13 cellular contexts compared by ENCODE assay signal in the genomic region with DNA sequence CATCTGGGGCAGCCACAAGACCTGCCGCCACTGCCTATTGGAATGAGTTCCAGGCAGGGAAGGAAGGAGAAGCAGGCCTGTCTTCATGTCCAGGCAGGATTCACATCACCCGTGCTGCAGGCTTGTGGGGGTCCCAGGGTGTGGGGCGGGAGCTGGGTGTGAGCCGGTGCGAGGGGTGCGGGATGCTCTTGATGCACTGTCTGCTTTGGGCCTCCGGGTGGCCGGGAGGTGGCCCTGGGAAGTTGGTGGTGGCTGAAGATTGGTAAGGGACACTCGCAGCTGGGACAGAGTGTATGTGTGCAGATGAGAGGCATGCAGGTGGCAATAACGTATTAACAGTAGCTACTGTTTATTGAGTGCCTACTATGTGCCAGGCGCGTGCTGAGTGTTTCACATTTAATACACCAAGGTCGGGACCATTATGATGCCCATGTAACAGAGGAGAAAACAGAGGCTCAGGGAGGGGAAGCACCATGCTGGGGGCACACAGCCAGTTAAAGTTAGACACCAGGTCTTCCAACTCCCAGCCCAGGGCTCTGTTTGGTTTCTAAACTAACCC. TPM values are rescaled to one million over a fixed set of nuclear protein-coding genes. Genes with fewer than 3 reads are reported as not detected.
A peak's percentile ranks its signal among the peaks of the same experiment; 100 is the strongest.
DNase-seq lines count a peak whose midpoint lies in the region; ATAC-seq, FAIRE-seq and TF ChIP-seq lines count a peak whose summit lies in the region.
"Had no signal": no experiment of that assay in that cellular context is flagged by ENCODE, and none has a peak within 500 bp of the region (broad histone marks: within the 10 kb centered on the region; RNA-seq: fewer than 3 reads in every experiment).

No MANE protein-coding gene starts in this region.

- peaks cover 4% of the 10 kb centered on the region; the same call in 1 of the 2 replicates for H3K23me2 ChIP-seq in H1 (ENCODE audit: low read depth, low read length)

- H3K23ac ChIP-seq in H1 (ENCODE audit: insufficient read length) (no peak overlapping the region), neuronal stem cell (ENCODE audit: low read depth, low read length, poor library complexity) (peak overlapping the region; percentile 3)

- H3K18ac ChIP-seq in H1 (ENCODE audit: extremely low read depth, low read length), result no peak overlapping the region
- peak overlapping the region; percentile 24 for H3K18ac ChIP-seq in neuronal stem cell (ENCODE audit: low read length)

- H3K79me1 ChIP-seq in H1 (ENCODE audit: low read depth, low read length) (peaks cover 24% of the 10 kb centered on the region), neuronal stem cell (ENCODE audit: low read depth, low read length) (peaks cover 40% of the 10 kb centered on the region)

- H3K27ac ChIP-seq in DOHH2 (ENCODE audit: low read depth, low read length), result no peak overlapping the region
- no peak overlapping the region for H3K27ac ChIP-seq in Panc1 (ENCODE audit: low read length)
- no peak overlapping the region for H3K27ac ChIP-seq in H1 (ENCODE audit: low read depth, low read length)
- no peak overlapping the region for H3K27ac ChIP-seq in neuronal stem cell (replicated peaks; ENCODE audit: low read length)

- H3F3A ChIP-seq in DOHH2 (ENCODE audit: control insufficient read depth, insufficient read depth), result no peaks in the 10 kb centered on the region

- no peak overlapping the region for H3K4me2 ChIP-seq in DOHH2 (ENCODE audit: low read length)
- H3K4me2 ChIP-seq in H1 (ENCODE audit: insufficient read depth in 1 of 2, low read depth in 2 of 2, low read length in 2 of 2), result no peak overlapping the region
- no peak overlapping the region for H3K4me2 ChIP-seq in neuronal stem cell (ENCODE audit: insufficient read depth, low read length, poor library complexity, severe bottlenecking)

- POLR2A ChIA-PET in Panc1 (lab: Charles Lee) (no interaction called here), H1 (lab: Charles Lee; ENCODE audit: partially characterized antibody) (interaction anchor here (0.9 to 1.4 kb wide), 3 partner anchors 20 to 28 kb away, joined by 3 to 6 read pairs (median 3); no protein-coding TSS in a partner anchor)

- no peaks in the 10 kb centered on the region for H3K27me3 ChIP-seq in DOHH2 (ENCODE audit: control insufficient read depth, low read length)
- no peaks in the 10 kb centered on the region for H3K27me3 ChIP-seq in Panc1 (ENCODE audit: control insufficient read depth, insufficient read depth, low read length)
- H3K27me3 ChIP-seq in H1 (replicated peaks in 1 of 4; ENCODE audit: control insufficient read depth in 3 of 4, extremely low read depth in 1 of 4, insufficient read depth in 3 of 4, low read length in 3 of 4), result no peaks in the 10 kb centered on the region
- H3K27me3 ChIP-seq in neuronal stem cell (ENCODE audit: control insufficient read depth in 3 of 3, insufficient read depth in 3 of 3, low read depth in 1 of 3, low read length in 3 of 3), result no peaks in the 10 kb centered on the region

- in situ Hi-C loops in Panc1 (cut with HindIII; ENCODE audit: low pct_unique_long_range_greater_than_20kb, low sequenced_read_pairs), result no loop called here

- H3K4me3 ChIP-seq in DOHH2 (ENCODE audit: low read length) (no peak overlapping the region), Panc1 (ENCODE audit: low read depth in 2 of 2, low read length in 2 of 2) (no peak overlapping the region), H1 (ENCODE audit: extremely low read depth in 1 of 4, insufficient read depth in 2 of 4, low read depth in 3 of 4, low read length in 4 of 4) (no peak overlapping the region), neuronal stem cell (ENCODE audit: low read length in 2 of 2) (no peak overlapping the region)

- H2BK20ac ChIP-seq in H1 (ENCODE audit: low read length), result no peak overlapping the region

- BruUV-seq in Panc1 (replicated peaks; lab: Mats Ljungman, UMichigan), result no TSS peak

- H3K4ac ChIP-seq in H1 (replicated peaks; ENCODE audit: insufficient read length, low read depth, low read length) (peak overlapping the region; percentile 29), neuronal stem cell (ENCODE audit: low read length) (no peak overlapping the region)

- WGBS in H1 (ENCODE audit: extremely low coverage in 1 of 2, insufficient coverage in 1 of 2, insufficient read length in 1 of 2, insufficient replicate concordance in 2 of 2, low coverage in 1 of 2, low lambda C conversion rate in 2 of 2, missing lambda C conversion rate in 1 of 2), 2 experiments, result 84% methylated on average over 9 of the region's 13 CpGs; no CpG with 5 or more reads in 1 of the 2 experiments
- no CpG with 5 or more reads among the region's 13 CpGs for WGBS in neuronal stem cell (ENCODE audit: extremely low coverage in 2 of 2, insufficient read length in 2 of 2, insufficient replicate concordance in 1 of 2), 2 donors

- no peaks in the 10 kb centered on the region for H3K79me2 ChIP-seq in DOHH2 (ENCODE audit: control insufficient read depth, low read length)
- peaks cover 0 to 23% of the 10 kb centered on the region in 2 experiments; a peak in 2 of 4 replicates for H3K79me2 ChIP-seq in H1 (ENCODE audit: control insufficient read depth in 1 of 2, insufficient read depth in 2 of 2, low read length in 2 of 2)

- CTCF ChIA-PET in Panc1 (lab: Charles Lee), result no interaction called here
- CTCF ChIA-PET in H1 (lab: Charles Lee; ENCODE audit: partially characterized antibody), result interaction anchor here (0.6 to 2.2 kb wide), 17 partner anchors 7 to 303 kb away, joined by 3 to 11 read pairs (median 4); no protein-coding TSS in a partner anchor

- H2AFZ ChIP-seq in H1 (ENCODE audit: low read length) (no peak overlapping the region), neuronal stem cell (ENCODE audit: low read length) (no peak overlapping the region)

- H3K36me3 ChIP-seq in DOHH2 (ENCODE audit: control insufficient read depth, low read length) (no peaks in the 10 kb centered on the region), Panc1 (ENCODE audit: control insufficient read depth, insufficient read depth, low read length) (no peaks in the 10 kb centered on the region), H1 (ENCODE audit: control insufficient read depth in 2 of 4, insufficient read depth in 4 of 4, low read length in 3 of 4) (no peaks in the 10 kb centered on the region), neuronal stem cell (replicated peaks in 1 of 2; ENCODE audit: control insufficient read depth in 2 of 2, insufficient read depth in 2 of 2, low read length in 2 of 2) (peaks cover 0 to 4% of the 10 kb centered on the region in 2 donors)

- no peak for TF ChIP-seq POLR2A in H1 (IDR thresholded peaks at IDR 0.05; ENCODE audit: control extremely low read depth in 1 of 2, low read depth in 2 of 2, low read length in 2 of 2)

- H2BK15ac ChIP-seq in H1 (ENCODE audit: low read length) (no peak overlapping the region), neuronal stem cell (ENCODE audit: low read length) (peak overlapping the region; percentile 69)

- H4K20me1 ChIP-seq in DOHH2 (ENCODE audit: control insufficient read depth, insufficient read depth, low read depth, low read length) (no peaks in the 10 kb centered on the region), H1 (replicated peaks in 1 of 2; ENCODE audit: control insufficient read depth in 1 of 2, insufficient read depth in 2 of 2, low read length in 2 of 2) (peaks cover 2 to 15% of the 10 kb centered on the region in 2 experiments)

- no peak overlapping the region for H4K5ac ChIP-seq in H1 (ENCODE audit: insufficient read length, low read depth, low read length)

- TF ChIP-seq CTCF in DOHH2 (IDR thresholded peaks at IDR 0.05; ENCODE audit: low read depth, low read length, poor library complexity, severe bottlenecking) (peak; percentile 16), Panc1 (IDR thresholded peaks at IDR 0.05) (no peak), H1 (IDR thresholded peaks at IDR 0.05; ENCODE audit: control extremely low read depth in 1 of 3, insufficient read depth in 1 of 3, low read depth in 1 of 3, low read length in 3 of 3) (no peak)

- peaks cover 15% of the 10 kb centered on the region for H3K4me1 ChIP-seq in DOHH2 (ENCODE audit: control insufficient read depth, low read length)
- no peaks in the 10 kb centered on the region for H3K4me1 ChIP-seq in Panc1 (ENCODE audit: control insufficient read depth, insufficient read depth, low read length)
- peaks cover 0 to 34% (median 17%) of the 10 kb centered on the region in 4 experiments; a peak in 6 of 7 replicates for H3K4me1 ChIP-seq in H1 (replicated peaks in 1 of 4; ENCODE audit: control insufficient read depth in 3 of 4, insufficient read depth in 4 of 4, low read length in 3 of 4)
- peaks cover 37 to 49% of the 10 kb centered on the region in 2 donors for H3K4me1 ChIP-seq in neuronal stem cell (ENCODE audit: control insufficient read depth in 2 of 2, insufficient read depth in 1 of 2, low read depth in 1 of 2, low read length in 2 of 2)

- no peak overlapping the region for H3K56ac ChIP-seq in H1 (replicated peaks; ENCODE audit: insufficient read length, low read depth, low read length)

- H3K14ac ChIP-seq in H1 (ENCODE audit: insufficient read length) (no peak overlapping the region), neuronal stem cell (ENCODE audit: low read length) (no peak overlapping the region)

- H2BK12ac ChIP-seq in H1 (ENCODE audit: low read depth, low read length) (no peak overlapping the region), neuronal stem cell (ENCODE audit: low read length) (peak overlapping the region; percentile 8)

- H2AK5ac ChIP-seq in H1 (ENCODE audit: low read depth, low read length), result no peak overlapping the region
- peak overlapping the region; percentile 76 for H2AK5ac ChIP-seq in neuronal stem cell (ENCODE audit: low read depth, low read length)

- FAIRE-seq in H1 (lab: Jason Lieb, UNC), result no peak

- intact Hi-C loops in Panc1 (cut with micrococcal nuclease; ENCODE audit: unreplicated experiment) (no loop called here), left colon (cut with DNase I, micrococcal nuclease) (no loop called here)

- no peak for DNase-seq in Panc1 (ENCODE audit: low read depth, low spot score)
- DNase-seq in H1 (ENCODE audit: low read depth in 1 of 2, low spot score in 2 of 2), result no peak
- DNase-seq in neuronal stem cell (ENCODE audit: low spot score), result no peak
- no peak for DNase-seq in stimulated activated CD4-positive, alpha-beta T cell treated with anti-CD3 and anti-CD28 coated beads, Interleukin-4, amount 100 ng/mL, for 4 hours
- DNase-seq in left colon, result no peak
- no peak for DNase-seq in DMS79 (lab: John Stamatoyannopoulos, UW)
- DNase-seq: activated naive CD4-positive, alpha-beta T cell treated with Interleukin-2 at 50 U/mL for 16 hours; CD4-positive, alpha-beta T cell; immature natural killer cell had no signal

- H4K8ac ChIP-seq in H1 (ENCODE audit: extremely low read depth, insufficient read depth, low read length) (no peak overlapping the region), neuronal stem cell (ENCODE audit: low read depth, low read length) (peak overlapping the region; percentile 56)

- no peaks in the 10 kb centered on the region for H3K9me3 ChIP-seq in DOHH2 (ENCODE audit: control insufficient read depth, insufficient read depth, low read length)
- H3K9me3 ChIP-seq in Panc1 (ENCODE audit: control insufficient read depth, insufficient read depth, low read depth, low read length), result no peaks in the 10 kb centered on the region
- no peaks in the 10 kb centered on the region for H3K9me3 ChIP-seq in H1 (ENCODE audit: insufficient read depth in 2 of 2, low read depth in 1 of 2, low read length in 1 of 2)
- no peaks in the 10 kb centered on the region for H3K9me3 ChIP-seq in neuronal stem cell (replicated peaks in 1 of 2; ENCODE audit: control insufficient read depth in 2 of 2, insufficient read depth in 1 of 2, low read depth in 1 of 2, low read length in 2 of 2)

- TF ChIP-seq RAD21 in H1 (IDR thresholded peaks at IDR 0.05 in 1 of 2, conservative IDR thresholded peaks at IDR 0.05 in 1 of 2; ENCODE audit: low read depth in 2 of 2, low read length in 2 of 2), result no peak

- H2BK120ac ChIP-seq in H1 (replicated peaks; ENCODE audit: low read depth, low read length) (no peak overlapping the region), neuronal stem cell (ENCODE audit: low read depth, low read length) (peak overlapping the region; percentile 56)

- H2BK5ac ChIP-seq in H1 (ENCODE audit: low read depth, low read length) (no peak overlapping the region), neuronal stem cell (ENCODE audit: low read length) (peak overlapping the region; percentile 90)

- H3K9me2 ChIP-seq in DOHH2 (replicated peaks; ENCODE audit: control insufficient read depth, low read length), result no peaks in the 10 kb centered on the region

- H4K91ac ChIP-seq in H1 (replicated peaks; ENCODE audit: insufficient read length, low read length) (no peak overlapping the region), neuronal stem cell (ENCODE audit: low read depth, low read length, poor library complexity) (no peak overlapping the region)

- ATAC-seq in Panc1, result 0 out of 2 replicates have a peak, but pooled peaks have one; percentile 16
- no peak for ATAC-seq in left colon
- ATAC-seq in HG02938 (IDR thresholded peaks at IDR 0.05; ENCODE audit: unreplicated experiment), result no peak
- ATAC-seq: sciatic nerve had no signal

- H3K9ac ChIP-seq in H1 (replicated peaks in 1 of 4; ENCODE audit: extremely low read depth in 1 of 4, low read depth in 3 of 4, low read length in 3 of 4), result no peak overlapping the region
- H3K9ac ChIP-seq in neuronal stem cell (ENCODE audit: low read depth, low read length, poor library complexity), result peak overlapping the region; percentile 24

- TF ChIP-seq EP300 in H1 (IDR thresholded peaks at IDR 0.05; ENCODE audit: borderline replicate concordance in 1 of 2, low read depth in 2 of 2, low read length in 2 of 2), result no peak

RNA-seq across cellular contexts. Expression of a gene that starts 3.3 kb away (rescaled TPM):
- total RNA-seq in Panc1 (2021; ENCODE audit: unreplicated experiment), result 13.6 TPM
- polyA plus RNA-seq in Panc1 (2012; ENCODE audit: insufficient read length), result 27.4 TPM
- total RNA-seq in H1 (2021; fragmentation: NEBNext Ultra II Directional; extraction: Animal tissue kit (Norgen Biotek cat#: 25700)), result 39.5 and 42.3 TPM in 2 replicates
- 12.1 and 24.9 TPM in 2 replicates for polyA plus RNA-seq in H1 (2011; rRNA removed)
- 35.6 TPM for polyA plus RNA-seq in H1 (2011; cell fraction: cytosol; rRNA removed)
- 147 TPM for polyA plus RNA-seq in H1 (2011; cell fraction: nucleus; rRNA removed)
- polyA plus RNA-seq in H1 (2012, experiment 1 of 2), result 32.4 to 53.1 TPM (median 44.9 TPM) in 4 replicates
- polyA plus RNA-seq in H1 (2012, experiment 2 of 2), result 16.9 TPM
- 20.0 TPM for polyA plus RNA-seq in H1 (2013, experiment 1 of 2)
- polyA plus RNA-seq in H1 (2013, experiment 2 of 2), result 18.9 TPM
- 13.7 and 18.3 TPM in 2 replicates for polyA minus RNA-seq in H1 (2011; rRNA and poly(A)+ RNA removed)
- 29.4 TPM for polyA minus RNA-seq in H1 (2011; cell fraction: cytosol; rRNA and poly(A)+ RNA removed)
- polyA minus RNA-seq in H1 (2011; cell fraction: nucleus; rRNA and poly(A)+ RNA removed), result 44.5 TPM
- 26.8 TPM for polyA plus RNA-seq in neuronal stem cell (2013, experiment 1 of 2)
- polyA plus RNA-seq in neuronal stem cell (2013, experiment 2 of 2), result 24.4 TPM
- 10 to 100 TPM; 11.3 to 11.4 TPM for total RNA-seq in left colon

RNA-seq across cellular contexts. Expression of a gene that starts 29.2 kb away (rescaled TPM):
- total RNA-seq in Panc1 (2021; ENCODE audit: unreplicated experiment), result 1,290 TPM
- 2.5 TPM for polyA plus RNA-seq in Panc1 (2012; ENCODE audit: insufficient read length)
- 1,303 and 1,497 TPM in 2 replicates for total RNA-seq in H1 (2021; fragmentation: NEBNext Ultra II Directional; extraction: Animal tissue kit (Norgen Biotek cat#: 25700))
- under 0.01 and 145 TPM in 2 replicates for polyA plus RNA-seq in H1 (2011; rRNA removed)
- under 0.01 TPM for polyA plus RNA-seq in H1 (2011; cell fraction: cytosol; rRNA removed)
- polyA plus RNA-seq in H1 (2011; cell fraction: nucleus; rRNA removed), result under 0.01 TPM
- 20.3 to 94.3 TPM in 2 of 4 replicates, not detected in the others for polyA plus RNA-seq in H1 (2012, experiment 1 of 2)
- not detected for polyA plus RNA-seq in H1 (2012, experiment 2 of 2)
- not detected for polyA plus RNA-seq in H1 (2013, experiment 1 of 2)
- polyA plus RNA-seq in H1 (2013, experiment 2 of 2), result not detected
- polyA minus RNA-seq in H1 (2011; rRNA and poly(A)+ RNA removed), result 10,411 and 22,262 TPM in 2 replicates
- 59,319 TPM for polyA minus RNA-seq in H1 (2011; cell fraction: cytosol; rRNA and poly(A)+ RNA removed)
- polyA minus RNA-seq in H1 (2011; cell fraction: nucleus; rRNA and poly(A)+ RNA removed), result 43,973 TPM
- 14.3 TPM for polyA plus RNA-seq in neuronal stem cell (2013, experiment 1 of 2)
- 15.9 TPM for polyA plus RNA-seq in neuronal stem cell (2013, experiment 2 of 2)
- total RNA-seq in left colon, result 1,000 to 10,000 TPM; 3,977 to 5,589 TPM
- total RNA-seq: M059J had no signal

RNA-seq across cellular contexts. Expression of a gene that starts 55.4 kb away (rescaled TPM):
- total RNA-seq in Panc1 (2021; ENCODE audit: unreplicated experiment), result 12.9 TPM
- 42.8 TPM for polyA plus RNA-seq in Panc1 (2012; ENCODE audit: insufficient read length)
- 172 and 188 TPM in 2 replicates for total RNA-seq in H1 (2021; fragmentation: NEBNext Ultra II Directional; extraction: Animal tissue kit (Norgen Biotek cat#: 25700))
- polyA plus RNA-seq in H1 (2011; rRNA removed), result 326 and 394 TPM in 2 replicates
- polyA plus RNA-seq in H1 (2011; cell fraction: cytosol; rRNA removed), result 219 TPM
- 360 TPM for polyA plus RNA-seq in H1 (2011; cell fraction: nucleus; rRNA removed)
- 114 to 218 TPM (median 204 TPM) in 4 replicates for polyA plus RNA-seq in H1 (2012, experiment 1 of 2)
- 253 TPM for polyA plus RNA-seq in H1 (2012, experiment 2 of 2)
- polyA plus RNA-seq in H1 (2013, experiment 1 of 2), result 278 TPM
- polyA plus RNA-seq in H1 (2013, experiment 2 of 2), result 321 TPM
- polyA minus RNA-seq in H1 (2011; rRNA and poly(A)+ RNA removed), result 64.4 and 85.3 TPM in 2 replicates
- polyA minus RNA-seq in H1 (2011; cell fraction: cytosol; rRNA and poly(A)+ RNA removed), result 121 TPM
- polyA minus RNA-seq in H1 (2011; cell fraction: nucleus; rRNA and poly(A)+ RNA removed), result 111 TPM
- 244 TPM for polyA plus RNA-seq in neuronal stem cell (2013, experiment 1 of 2)
- polyA plus RNA-seq in neuronal stem cell (2013, experiment 2 of 2), result 239 TPM
- total RNA-seq in left colon, result 1 to 10 TPM; 2.7 to 3.9 TPM
- total RNA-seq: CD4-positive, alpha-beta T cell had no signal
- polyA plus RNA-seq: immature natural killer cell had no signal

Comparison
In these comparisons a context has a peak if more than half of its experiments do, and no peak if none do; other contexts are left out.
1. RNA of a gene that starts 55.4 kb away (total RNA-seq): 172 to 188 TPM in H1; 12.9 TPM in Panc1 (single experiment) and 2.7 to 3.9 TPM in left colon; every median in the first group is over 10 times any median in the second.